Comparison of ENCODE assay signal across 19 cellular contexts in the genomic region with DNA sequence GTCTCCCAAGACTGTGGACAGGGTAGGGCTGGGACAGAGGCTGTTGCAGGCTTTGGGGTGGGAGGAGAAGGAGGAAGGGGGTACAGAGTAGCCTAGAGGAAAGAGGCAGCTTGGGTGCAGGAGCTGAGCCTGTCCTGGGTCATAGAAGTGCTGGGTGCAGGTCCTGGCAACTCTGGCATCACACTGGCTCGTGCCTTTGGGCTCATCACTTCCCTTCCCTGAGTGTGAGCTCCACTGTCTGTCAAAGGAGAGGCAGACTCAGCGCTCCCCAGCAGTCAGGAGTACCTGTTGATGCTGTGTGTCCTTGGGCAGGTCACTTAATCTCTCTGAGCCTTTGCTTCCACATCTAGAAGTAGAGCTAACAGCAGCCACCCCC.
"Had no signal": no experiment of that assay in that cellular context is flagged by ENCODE, and none has a peak within 500 bp of the region (broad histone marks: within the 10 kb centered on the region; RNA-seq: fewer than 3 reads in every experiment).

No MANE protein-coding gene starts in this region.

- H3K4me3 Mint-ChIP-seq: naive thymus-derived CD8-positive, alpha-beta T cell; stimulated activated memory B cell treated with anti-CD40 and anti-IgM and Interleukin-4, amounts not matched to agents 10 μg/mL and 1 μg/mL and 100 μg/mL, for 72 hours; type B pancreatic cell had no signal

- DNase-seq: colonic mucosa; effector CD4-positive, alpha-beta T cell; foreskin melanocyte; left colon; mammary epithelial cell; mucosa of descending colon; naive thymus-derived CD8-positive, alpha-beta T cell; spleen; stimulated activated CD4-positive, alpha-beta T cell treated with anti-CD3 and anti-CD28 coated beads, Interleukin-15, amount 100 ng/mL, for 24 hours; stimulated activated CD4-positive, alpha-beta T cell treated with anti-CD3 and anti-CD28 coated beads, Interleukin-1b, Interleukin-23, amount 100 ng/mL, for 48 hours; stimulated activated CD4-positive, alpha-beta T cell treated with anti-CD3 and anti-CD28 coated beads, Interleukin-4, amount 100 ng/mL, for 24 hours; stomach; substantia nigra; thyroid gland had no signal

- H3K27ac ChIP-seq: colonic mucosa, hepatocyte, neutrophil, spleen, stomach, thyroid gland had no signal

- ATAC-seq: left colon; mucosa of descending colon; naive thymus-derived CD8-positive, alpha-beta T cell; sciatic nerve; stimulated activated memory B cell treated with anti-CD40 and anti-IgM and Interleukin-4, amounts not matched to agents 10 μg/mL and 1 μg/mL and 100 μg/mL, for 72 hours had no signal

- H3K9me3 Mint-ChIP-seq: stimulated activated memory B cell treated with anti-CD40 and anti-IgM and Interleukin-4, amounts not matched to agents 10 μg/mL and 1 μg/mL and 100 μg/mL, for 72 hours; type B pancreatic cell had no signal

- H3K27ac Mint-ChIP-seq: stimulated activated memory B cell treated with anti-CD40 and anti-IgM and Interleukin-4, amounts not matched to agents 10 μg/mL and 1 μg/mL and 100 μg/mL, for 72 hours; type B pancreatic cell had no signal

- H3K36me3 Mint-ChIP-seq: naive thymus-derived CD8-positive, alpha-beta T cell; stimulated activated memory B cell treated with anti-CD40 and anti-IgM and Interleukin-4, amounts not matched to agents 10 μg/mL and 1 μg/mL and 100 μg/mL, for 72 hours; type B pancreatic cell had no signal

- H3K4me1 Mint-ChIP-seq: naive thymus-derived CD8-positive, alpha-beta T cell; stimulated activated memory B cell treated with anti-CD40 and anti-IgM and Interleukin-4, amounts not matched to agents 10 μg/mL and 1 μg/mL and 100 μg/mL, for 72 hours had no signal

- H3K4me3 ChIP-seq: colonic mucosa, hepatocyte, mucosa of descending colon, spleen, stomach, thyroid gland had no signal
